ENCODE assay signal across 13 cellular contexts in the genomic region with DNA sequence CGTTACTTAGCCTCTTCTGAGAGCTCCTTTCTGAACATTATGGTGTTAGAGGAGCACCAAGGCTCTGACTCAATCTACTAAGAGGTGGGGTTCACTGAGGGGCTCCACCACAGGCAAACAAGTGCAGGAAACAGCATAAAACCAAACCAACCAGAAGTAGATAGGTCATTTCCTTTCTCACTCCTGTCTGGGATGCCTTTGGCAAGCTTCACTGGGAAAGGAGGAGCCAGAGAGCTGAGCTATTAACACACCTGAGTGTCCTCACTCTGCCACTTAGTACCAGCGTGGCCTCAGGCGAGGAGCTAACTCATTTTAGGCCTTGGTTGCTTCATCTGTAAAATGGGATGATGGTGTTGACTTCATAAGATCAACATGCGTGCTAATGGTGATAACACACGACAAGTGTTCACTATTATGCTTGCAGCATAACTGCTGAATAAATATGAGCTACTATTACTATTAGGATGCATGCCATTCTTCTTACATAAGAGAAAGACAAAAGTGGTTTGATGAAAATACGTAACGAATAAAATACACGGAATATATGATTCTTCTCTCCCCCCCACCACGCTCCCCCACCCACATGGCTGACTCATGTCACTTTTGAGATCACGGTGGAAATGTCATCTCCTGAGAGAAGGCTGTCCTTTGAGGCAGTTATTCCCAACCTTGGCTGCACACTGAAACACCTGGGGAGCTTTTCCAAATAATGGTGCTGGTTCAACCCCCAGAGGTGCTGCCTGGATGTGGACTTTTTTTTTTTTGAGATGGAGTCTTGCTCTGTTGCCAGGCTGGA.
DNase-seq lines count a peak whose midpoint lies in the region; ATAC-seq and TF ChIP-seq lines count a peak whose summit lies in the region.
"Had no signal": no experiment of that assay in that cellular context is flagged by ENCODE, and none has a peak within 500 bp of the region (broad histone marks: within the 10 kb centered on the region; RNA-seq: fewer than 3 reads in every experiment).

No MANE protein-coding gene starts in this region.

- intact Hi-C loops in sigmoid colon (cut with DNase I) = no loop called here

- no peak overlapping the region for H2AK5ac ChIP-seq in mesenchymal stem cell (ENCODE audit: low read length, severe bottlenecking)

- H4K91ac ChIP-seq in mesenchymal stem cell (ENCODE audit: low read length) = no peak overlapping the region

- no peak overlapping the region for H3K9ac ChIP-seq in mesenchymal stem cell (ENCODE audit: low read length)

- no peak overlapping the region for H2BK15ac ChIP-seq in mesenchymal stem cell (ENCODE audit: low read depth, poor library complexity, severe bottlenecking)

- peak overlapping the region; percentile 75 for H3K27ac Mint-ChIP-seq in activated T-helper 17 cell treated with anti-CD3 and anti-CD28 coated beads, Interleukin-2, amount 50 U/mL, for 72 hours
- no peak overlapping the region for H3K27ac Mint-ChIP-seq in progenitor cell of endocrine pancreas

- CTCF ChIA-PET in AG04450 (lab: Charles Lee) = interaction anchor here (1.2 to 1.9 kb wide), 2 partner anchors 15 to 30 kb away, joined by 3 to 8 read pairs; no protein-coding TSS in a partner anchor

- H3K4ac ChIP-seq in mesenchymal stem cell (ENCODE audit: low read depth in 1 of 2, low read length in 2 of 2) = no peak overlapping the region

- H3K79me1 ChIP-seq in mesenchymal stem cell (replicated peaks; ENCODE audit: low read length, poor library complexity, severe bottlenecking) = no peaks in the 10 kb centered on the region

- no peak overlapping the region for H3K23ac ChIP-seq in mesenchymal stem cell (ENCODE audit: low read length in 2 of 2)

- H3K4me3 Mint-ChIP-seq in activated T-helper 17 cell treated with anti-CD3 and anti-CD28 coated beads, Interleukin-2, amount 50 U/mL, for 72 hours = peak overlapping the region; percentile 56
- H3K4me3 Mint-ChIP-seq in progenitor cell of endocrine pancreas (ENCODE audit: low read depth) = no peak overlapping the region

- no peak for TF ChIP-seq POLR2A in sigmoid colon (IDR thresholded peaks at IDR 0.05)

- no peak overlapping the region for H2AFZ ChIP-seq in mesenchymal stem cell (ENCODE audit: low read depth, low read length)

- H3K4me1 Mint-ChIP-seq in activated T-helper 17 cell treated with anti-CD3 and anti-CD28 coated beads, Interleukin-2, amount 50 U/mL, for 72 hours = peaks cover 26% of the 10 kb centered on the region
- no peaks in the 10 kb centered on the region for H3K4me1 Mint-ChIP-seq in progenitor cell of endocrine pancreas (ENCODE audit: low read depth)

- peaks cover 2% of the 10 kb centered on the region for H3K4me1 ChIP-seq in mesenchymal stem cell (ENCODE audit: control insufficient read depth, insufficient read depth, low read depth, low read length)
- no peaks in the 10 kb centered on the region for H3K4me1 ChIP-seq in sigmoid colon
- H3K4me1 ChIP-seq: gastrocnemius medialis had no signal

- H4K8ac ChIP-seq in mesenchymal stem cell (ENCODE audit: low read length) = no peak overlapping the region

- DNase-seq in AG04450 (ENCODE audit: low read depth, low spot score) (no peak), NCI-H226 (peak; percentile 42), mesenchymal stem cell (no peak), sigmoid colon (no peak), progenitor cell of endocrine pancreas (ENCODE audit: low spot score, unreplicated experiment) (no peak), NCI-H146 (lab: John Stamatoyannopoulos, UW) (no peak)
- DNase-seq: cerebellar nuclear complex, gastrocnemius medialis, MG63, tibial artery had no signal

- TF ChIP-seq EP300 in sigmoid colon (IDR thresholded peaks at IDR 0.05) = no peak

- H3K27me3 ChIP-seq in AG04450 (ENCODE audit: control insufficient read depth, insufficient read depth, low read length) = no peaks in the 10 kb centered on the region
- no peaks in the 10 kb centered on the region for H3K27me3 ChIP-seq in mesenchymal stem cell (ENCODE audit: control insufficient read depth in 1 of 2, insufficient read depth in 1 of 2, low read length in 2 of 2)
- no peaks in the 10 kb centered on the region for H3K27me3 ChIP-seq in sigmoid colon
- H3K27me3 ChIP-seq: gastrocnemius medialis, MG63, tibial artery had no signal

- no peak overlapping the region for H3K18ac ChIP-seq in mesenchymal stem cell (ENCODE audit: low read depth in 1 of 2, low read length in 2 of 2)

- TF ChIP-seq CTCF in AG04450 (IDR thresholded peaks at IDR 0.05; ENCODE audit: low read depth, low read length) (no peak), sigmoid colon (IDR thresholded peaks at IDR 0.05) (no peak), progenitor cell of endocrine pancreas (IDR thresholded peaks at IDR 0.05; ENCODE audit: unreplicated experiment) (no peak)

- ATAC-seq in activated T-helper 17 cell treated with anti-CD3 and anti-CD28 coated beads, Interleukin-2, amount 50 U/mL, for 72 hours (replicated peaks) = peak; percentile 70
- ATAC-seq in GM18511 (IDR thresholded peaks at IDR 0.05; ENCODE audit: unreplicated experiment) = no peak
- ATAC-seq: gastrocnemius medialis had no signal

- H2BK5ac ChIP-seq in mesenchymal stem cell (ENCODE audit: low read depth, low read length, poor library complexity, severe bottlenecking) = no peak overlapping the region

- H3K4me3 ChIP-seq in AG04450 (ENCODE audit: low read depth, low read length) (no peak overlapping the region), mesenchymal stem cell (ENCODE audit: insufficient read depth in 1 of 2, low read depth in 1 of 2, low read length in 2 of 2) (no peak overlapping the region), sigmoid colon (no peak overlapping the region)
- H3K4me3 ChIP-seq: gastrocnemius medialis, MG63, tibial artery had no signal

- H3K9me3 ChIP-seq in AG04450 (ENCODE audit: control insufficient read depth, insufficient read depth, low read length) (no peaks in the 10 kb centered on the region), mesenchymal stem cell (ENCODE audit: control insufficient read depth, low read length) (no peaks in the 10 kb centered on the region), sigmoid colon (no peaks in the 10 kb centered on the region)
- H3K9me3 ChIP-seq: gastrocnemius medialis, MG63, tibial artery had no signal

- H3K36me3 Mint-ChIP-seq in activated T-helper 17 cell treated with anti-CD3 and anti-CD28 coated beads, Interleukin-2, amount 50 U/mL, for 72 hours (ENCODE audit: low read depth) = no peaks in the 10 kb centered on the region
- no peaks in the 10 kb centered on the region for H3K36me3 Mint-ChIP-seq in progenitor cell of endocrine pancreas (ENCODE audit: insufficient read depth)

- H3K14ac ChIP-seq in mesenchymal stem cell (ENCODE audit: low read length in 2 of 2) = no peak overlapping the region

- H2BK12ac ChIP-seq in mesenchymal stem cell (ENCODE audit: low read length in 2 of 2) = peak overlapping the region; percentile 14 to 27

- H3K9me3 Mint-ChIP-seq in activated T-helper 17 cell treated with anti-CD3 and anti-CD28 coated beads, Interleukin-2, amount 50 U/mL, for 72 hours = no peaks in the 10 kb centered on the region
- no peaks in the 10 kb centered on the region for H3K9me3 Mint-ChIP-seq in progenitor cell of endocrine pancreas (ENCODE audit: low read depth)

- no peak overlapping the region for H3K4me2 ChIP-seq in mesenchymal stem cell (ENCODE audit: low read length, poor library complexity, severe bottlenecking)

- H3K27me3 Mint-ChIP-seq in activated T-helper 17 cell treated with anti-CD3 and anti-CD28 coated beads, Interleukin-2, amount 50 U/mL, for 72 hours = no peaks in the 10 kb centered on the region
- no peaks in the 10 kb centered on the region for H3K27me3 Mint-ChIP-seq in progenitor cell of endocrine pancreas

- H3K27ac ChIP-seq in AG04450 (ENCODE audit: low read depth, low read length) = peak overlapping the region; percentile 11
- H3K27ac ChIP-seq in mesenchymal stem cell (ENCODE audit: low read length, poor library complexity, severe bottlenecking) = no peak overlapping the region
- no peak overlapping the region for H3K27ac ChIP-seq in sigmoid colon
- H3K27ac ChIP-seq: C4-2B, gastrocnemius medialis, tibial artery had no signal

- H2BK120ac ChIP-seq in mesenchymal stem cell (ENCODE audit: low read depth, low read length) = no peak overlapping the region

- WGBS in mesenchymal stem cell = 77% methylated on average over 8 of the region's 10 CpGs
- 75 to 81% methylated on average over 10 of the region's 10 CpGs for WGBS in sigmoid colon, 2 donors

- POLR2A ChIA-PET in AG04450 (lab: Yijun Ruan, JAX) = interaction anchor here (0.7 kb wide), 1 partner anchor 13 kb away, joined by 3 read pairs; no protein-coding TSS in a partner anchor

- no peaks in the 10 kb centered on the region for H3K36me3 ChIP-seq in mesenchymal stem cell (ENCODE audit: control insufficient read depth in 1 of 2, insufficient read depth in 2 of 2, low read depth in 1 of 2, low read length in 2 of 2)
- no peaks in the 10 kb centered on the region for H3K36me3 ChIP-seq in sigmoid colon
- H3K36me3 ChIP-seq: gastrocnemius medialis, MG63, tibial artery had no signal
